19 cellular contexts compared by ENCODE assay signal in the genomic region with DNA sequence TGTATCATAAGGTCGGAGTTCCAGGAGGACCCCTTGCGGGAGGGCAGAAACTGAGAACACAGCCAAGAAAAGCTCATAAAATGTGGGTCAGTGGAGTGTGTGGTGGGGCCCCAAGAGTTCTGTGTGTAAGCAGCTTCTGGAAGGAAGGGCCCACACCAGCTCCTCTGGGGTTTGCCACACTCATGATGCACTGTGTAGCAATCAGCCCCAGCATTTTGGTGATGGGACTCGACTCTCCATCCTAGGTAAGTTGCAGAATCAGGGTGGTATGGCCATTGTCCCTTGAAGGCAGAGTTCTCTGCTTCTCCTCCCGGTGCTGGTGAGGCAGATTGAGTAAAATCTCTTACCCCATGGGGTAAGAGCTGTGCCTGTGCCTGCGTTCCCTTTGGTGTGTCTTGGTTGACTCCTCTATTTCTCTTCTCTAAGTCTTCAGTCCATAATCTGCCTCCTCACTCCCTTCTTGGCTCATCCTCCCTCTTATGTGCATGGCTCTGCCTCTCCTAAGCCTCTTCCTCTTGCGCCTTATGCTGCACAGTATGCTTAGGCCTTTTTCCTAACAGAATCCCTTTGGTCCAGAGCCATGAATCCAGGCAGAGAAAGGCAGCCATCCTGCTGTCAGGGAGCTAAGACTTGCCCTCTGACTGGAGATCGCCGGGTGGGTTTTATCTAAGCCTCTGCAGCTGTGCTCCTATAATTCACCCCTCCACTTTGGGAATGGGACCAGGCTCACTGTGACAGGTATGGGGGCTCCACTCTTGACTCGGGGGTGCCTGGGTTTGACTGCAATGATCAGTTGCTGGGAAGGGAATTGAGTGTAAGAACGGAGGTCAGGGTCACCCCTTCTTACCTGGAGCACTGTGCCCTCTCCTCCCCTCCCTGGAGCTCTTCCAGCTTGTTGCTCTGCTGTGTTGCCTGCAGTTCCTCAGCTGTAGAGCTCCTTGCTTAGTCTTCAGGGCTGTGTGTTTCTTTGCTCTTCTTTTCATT. TPM values are rescaled to one million over a fixed set of nuclear protein-coding genes. Genes with fewer than 3 reads are reported as not detected.
DNase-seq lines count a peak whose midpoint lies in the region; ATAC-seq, FAIRE-seq and TF ChIP-seq lines count a peak whose summit lies in the region.
"Had no signal": no experiment of that assay in that cellular context is flagged by ENCODE, and none has a peak within 500 bp of the region (broad histone marks: within the 10 kb centered on the region; RNA-seq: fewer than 3 reads in every experiment).

No MANE protein-coding gene starts in this region.

- peaks cover 59% of the 10 kb centered on the region for H3K36me3 Mint-ChIP-seq in activated naive CD4-positive, alpha-beta T cell treated with anti-CD3 and anti-CD28 coated beads, Interleukin-2, amount 10 ng/mL, durations not matched to agents 7 days and 5 days
- H3K36me3 Mint-ChIP-seq in activated T-cell treated with anti-CD3 and anti-CD28 coated beads, Interleukin-2, amount 50 U/mL, for 24 hours (ENCODE audit: low read depth) = peaks cover 68% of the 10 kb centered on the region

- H3K27ac ChIP-seq in lower lobe of right lung = peak overlapping the region; percentile 31
- H3K27ac ChIP-seq in upper lobe of left lung = peak overlapping the region; percentile 27 to 54 (median 49)
- no peak overlapping the region for H3K27ac ChIP-seq in kidney (ENCODE audit: low read depth in 2 of 2, low read length in 2 of 2)

- H3K4me3 Mint-ChIP-seq in activated naive CD4-positive, alpha-beta T cell treated with anti-CD3 and anti-CD28 coated beads, Interleukin-2, amount 10 ng/mL, durations not matched to agents 7 days and 5 days = peak overlapping the region; percentile 92
- peak overlapping the region; percentile 86 for H3K4me3 Mint-ChIP-seq in activated T-cell treated with anti-CD3 and anti-CD28 coated beads, Interleukin-2, amount 50 U/mL, for 24 hours

- H3K27ac Mint-ChIP-seq in activated naive CD4-positive, alpha-beta T cell treated with anti-CD3 and anti-CD28 coated beads, Interleukin-2, amount 10 ng/mL, durations not matched to agents 7 days and 5 days = peak overlapping the region; percentile 100
- H3K27ac Mint-ChIP-seq in activated T-cell treated with anti-CD3 and anti-CD28 coated beads, Interleukin-2, amount 50 U/mL, for 24 hours = peak overlapping the region; percentile 96

- no peak for ATAC-seq in lower lobe of right lung
- ATAC-seq in upper lobe of left lung (ENCODE audit: low FRiP score in 2 of 2) = no peak
- no peak for ATAC-seq in HG03442 (IDR thresholded peaks at IDR 0.05; ENCODE audit: unreplicated experiment)

- H3K4me1 ChIP-seq in lower lobe of right lung = no peaks in the 10 kb centered on the region
- no peaks in the 10 kb centered on the region for H3K4me1 ChIP-seq in upper lobe of left lung
- no peaks in the 10 kb centered on the region for H3K4me1 ChIP-seq in kidney (ENCODE audit: control insufficient read depth in 1 of 2, insufficient read depth in 1 of 2, low read depth in 1 of 2, low read length in 2 of 2)
- H3K4me1 ChIP-seq: left ventricle myocardium inferior, sigmoid colon had no signal

- TF ChIP-seq CTCF in lower lobe of right lung (IDR thresholded peaks at IDR 0.05) (no peak), upper lobe of left lung (IDR thresholded peaks at IDR 0.05) (no peak), kidney (IDR thresholded peaks at IDR 0.05; ENCODE audit: borderline replicate concordance, extremely low read depth, insufficient read depth) (no peak)

- DNase-seq in activated naive CD4-positive, alpha-beta T cell treated with anti-CD3 and anti-CD28 coated beads, Interleukin-2, amount 10 ng/mL, durations not matched to agents 7 days and 5 days = no peak
- DNase-seq in activated naive CD4-positive, alpha-beta T cell treated with anti-CD3 and anti-CD28 coated beads, Interleukin-2, amount 50 U/mL, for 16 hours = no peak
- peak; percentile 54 for DNase-seq in activated T-cell treated with anti-CD3 and anti-CD28 coated beads, Interleukin-2, amount 50 U/mL, for 24 hours
- DNase-seq in lower lobe of right lung (no peak), upper lobe of left lung (no peak), NCI-H2196 treated with DMSO at 0.1 percent for 48 hours (lab: John Stamatoyannopoulos, UW; ENCODE audit: unreplicated experiment) (no peak), kidney (no peak)
- DNase-seq: aorta, DMS 273 treated with DMSO at 0.1 percent for 48 hours, left ventricle myocardium inferior, RPMI8226, sigmoid colon had no signal

- 79 to 80% methylated on average over 9 to 10 of the region's 10 CpGs for WGBS in upper lobe of left lung, 2 donors

- no peaks in the 10 kb centered on the region for H3K27me3 Mint-ChIP-seq in activated naive CD4-positive, alpha-beta T cell treated with anti-CD3 and anti-CD28 coated beads, Interleukin-2, amount 10 ng/mL, durations not matched to agents 7 days and 5 days
- no peaks in the 10 kb centered on the region for H3K27me3 Mint-ChIP-seq in activated T-cell treated with anti-CD3 and anti-CD28 coated beads, Interleukin-2, amount 50 U/mL, for 24 hours

- TF ChIP-seq EP300 in upper lobe of left lung (IDR thresholded peaks at IDR 0.05) = no peak

- H3K9ac ChIP-seq in kidney (ENCODE audit: low read length in 2 of 2) = no peak overlapping the region

- no peak for FAIRE-seq in kidney (lab: Jason Lieb, UNC)

- CTCF ChIA-PET in activated naive CD4-positive, alpha-beta T cell treated with anti-CD3 and anti-CD28 coated beads, Interleukin-2, amount 10 ng/mL, durations not matched to agents 7 days and 5 days (lab: Charles Lee) = interaction anchor here (4.3 to 21.8 kb wide), 2 partner anchors 10 to 22 kb away, joined by 20 to 346 read pairs; no protein-coding TSS in a partner anchor

- H3K4me1 Mint-ChIP-seq in activated naive CD4-positive, alpha-beta T cell treated with anti-CD3 and anti-CD28 coated beads, Interleukin-2, amount 10 ng/mL, durations not matched to agents 7 days and 5 days = peaks cover 28% of the 10 kb centered on the region
- H3K4me1 Mint-ChIP-seq in activated T-cell treated with anti-CD3 and anti-CD28 coated beads, Interleukin-2, amount 50 U/mL, for 24 hours (ENCODE audit: low read depth) = peaks cover 32% of the 10 kb centered on the region

- H3K36me3 ChIP-seq in lower lobe of right lung = no peaks in the 10 kb centered on the region
- H3K36me3 ChIP-seq in upper lobe of left lung = no peaks in the 10 kb centered on the region
- no peaks in the 10 kb centered on the region for H3K36me3 ChIP-seq in kidney (ENCODE audit: control insufficient read depth in 1 of 2, insufficient read depth in 2 of 2, low read length in 2 of 2)
- H3K36me3 ChIP-seq: left ventricle myocardium inferior, sigmoid colon had no signal

- peak overlapping the region; percentile 14 for H3K4me3 ChIP-seq in lower lobe of right lung
- H3K4me3 ChIP-seq in upper lobe of left lung = peak overlapping the region in 2 of 4 donors; percentile 2 to 10
- H3K4me3 ChIP-seq in kidney (ENCODE audit: low read length in 2 of 2) = no peak overlapping the region
- H3K4me3 ChIP-seq: left ventricle myocardium inferior, sigmoid colon had no signal

- no peak for TF ChIP-seq POLR2A in upper lobe of left lung (IDR thresholded peaks at IDR 0.05)

- H3K9me3 Mint-ChIP-seq in activated naive CD4-positive, alpha-beta T cell treated with anti-CD3 and anti-CD28 coated beads, Interleukin-2, amount 10 ng/mL, durations not matched to agents 7 days and 5 days = no peaks in the 10 kb centered on the region
- no peaks in the 10 kb centered on the region for H3K9me3 Mint-ChIP-seq in activated T-cell treated with anti-CD3 and anti-CD28 coated beads, Interleukin-2, amount 50 U/mL, for 24 hours

- intact Hi-C loops in lower lobe of right lung (cut with DNase I) (loop anchor here (10.0 kb wide), 1 partner anchor 154 kb away; no protein-coding TSS in a partner anchor), kidney (cut with DNase I) (no loop called here)

- H3K9me3 ChIP-seq in lower lobe of right lung = no peaks in the 10 kb centered on the region
- H3K9me3 ChIP-seq in upper lobe of left lung = no peaks in the 10 kb centered on the region
- H3K9me3 ChIP-seq in kidney (ENCODE audit: control insufficient read depth in 1 of 2, low read length in 2 of 2) = no peaks in the 10 kb centered on the region
- H3K9me3 ChIP-seq: left ventricle myocardium inferior, sigmoid colon had no signal

- H3K27me3 ChIP-seq in lower lobe of right lung (ENCODE audit: low read depth) (peaks cover 13% of the 10 kb centered on the region), upper lobe of left lung (no peaks in the 10 kb centered on the region)

RNA-seq across cellular contexts. Expression of a gene that starts 17.8 kb away (rescaled TPM):
- total RNA-seq in lower lobe of right lung (not detected), upper lobe of left lung (10 to 100 TPM in 2 of 6 donors, not detected in 4; 34.2 to 64.5 TPM), kidney (not detected)
- polyA plus RNA-seq in kidney (ENCODE audit: insufficient read depth, low read depth, low replicate concordance) = not detected
- total RNA-seq: activated CD8-positive, alpha-beta memory T cell treated with anti-CD3 and anti-CD28 coated beads for 36 hours; fibroblast of lung; H4; left ventricle myocardium inferior; NCI-H460; sigmoid colon; subcutaneous adipose tissue had no signal
- polyA plus RNA-seq: fibroblast of lung, neural cell had no signal

RNA-seq across cellular contexts. Expression of a gene that starts 39.3 kb away (rescaled TPM):
- total RNA-seq in lower lobe of right lung (not detected), upper lobe of left lung (10 to 100 TPM in 1 of 6 donors, 1 to 10 TPM in 1, not detected in 4; 9.8 to 20.6 TPM), kidney (not detected)
- polyA plus RNA-seq in kidney (ENCODE audit: insufficient read depth, low read depth, low replicate concordance) = not detected
- total RNA-seq: activated CD8-positive, alpha-beta memory T cell treated with anti-CD3 and anti-CD28 coated beads for 36 hours; fibroblast of lung; H4; left ventricle myocardium inferior; NCI-H460; sigmoid colon; subcutaneous adipose tissue had no signal
- polyA plus RNA-seq: fibroblast of lung, neural cell had no signal

Comparison
In these comparisons a context has a peak if more than half of its experiments do, and no peak if none do; other contexts are left out.
1. H3K27ac ChIP-seq: peak in lower lobe of right lung (single experiment) and upper lobe of left lung (4 of 4); none in kidney (0 of 2).